14 cellular contexts compared by ENCODE assay signal in genomic region chr7:106175507-106175906, GRCh38.
"Had no signal": no experiment of that assay in that cellular context is flagged by ENCODE, and none has a peak within 500 bp of the region (broad histone marks: within the 10 kb centered on the region; RNA-seq: fewer than 3 reads in every experiment).

No MANE protein-coding gene starts in this region.

- H3K9me3 ChIP-seq: esophagus squamous epithelium, thyroid gland had no signal

- H3K27ac ChIP-seq: cardiac muscle cell, esophagus squamous epithelium, thyroid gland had no signal

- H3K27me3 ChIP-seq: cardiac muscle cell, thyroid gland had no signal

- DNase-seq: activated CD4-positive, alpha-beta T cell treated with anti-CD3 and anti-CD28 coated beads, Interleukin-2, amount 50 U/mL, for 48 hours; activated gamma-delta T cell treated with Interleukin-2 at 50 U/mL for 16 hours; activated naive CD8-positive, alpha-beta T cell treated with anti-CD3 and anti-CD28 coated beads for 36 hours; activated T-cell treated with anti-CD3 and anti-CD28 coated beads for 4 hours; amygdala; effector CD8-positive, alpha-beta T cell; esophagus squamous epithelium; left ventricle myocardium superior; occipital lobe; retina; stimulated activated CD8-positive, alpha-beta memory T cell treated with anti-CD3 and anti-CD28 coated beads, Interleukin-4, amount 100 ng/mL, for 48 hours; stimulated activated naive CD4-positive, alpha-beta T cell treated with Interleukin-2 at 50 U/mL for 16 hours; thyroid gland had no signal

- H3K4me3 ChIP-seq: cardiac muscle cell, esophagus squamous epithelium, thyroid gland had no signal

- H3K36me3 ChIP-seq: cardiac muscle cell, esophagus squamous epithelium, thyroid gland had no signal

- ATAC-seq: left ventricle myocardium superior had no signal
